20 cellular contexts compared by ENCODE assay signal in the genomic region with DNA sequence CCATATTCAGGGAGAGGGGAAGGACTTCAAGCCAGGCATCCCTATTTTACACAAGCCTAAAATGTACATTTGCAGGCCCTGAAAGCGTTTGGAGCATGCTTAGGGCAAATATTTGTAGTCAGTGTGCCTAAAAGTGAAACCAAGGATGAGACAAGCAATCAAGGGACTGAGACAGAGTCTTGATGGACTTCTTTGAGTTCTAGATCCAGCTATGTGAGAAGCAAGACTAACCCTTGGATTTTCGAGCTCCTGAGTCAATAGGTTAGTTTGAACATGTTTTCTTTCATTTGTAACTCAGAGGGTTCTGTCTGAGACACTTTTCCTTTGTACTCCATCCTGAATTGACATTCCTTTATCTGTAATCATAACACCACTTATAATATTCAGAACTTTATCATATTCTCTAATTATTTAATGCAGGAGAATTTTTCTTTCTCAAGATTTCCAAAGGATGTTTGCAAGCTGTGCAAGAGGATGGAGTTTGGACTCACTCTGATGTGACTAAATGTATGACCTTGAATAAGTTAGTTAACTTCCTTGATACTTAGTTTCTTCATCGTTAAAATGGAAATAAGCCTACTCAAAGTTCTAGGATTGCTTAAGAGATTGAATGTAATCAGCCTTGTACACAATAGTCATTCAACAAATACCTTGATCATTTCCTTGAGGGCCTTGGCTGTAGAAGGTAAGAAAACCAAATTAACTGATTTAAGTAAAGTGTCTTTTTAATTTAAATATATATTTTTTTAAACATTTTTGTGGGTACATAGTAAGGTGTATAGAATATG.
DNase-seq lines count a peak whose midpoint lies in the region; ATAC-seq, FAIRE-seq and TF ChIP-seq lines count a peak whose summit lies in the region.
"Had no signal": no experiment of that assay in that cellular context is flagged by ENCODE, and none has a peak within 500 bp of the region (broad histone marks: within the 10 kb centered on the region; RNA-seq: fewer than 3 reads in every experiment).

No MANE protein-coding gene starts in this region.

- no peak overlapping the region for H2BK5ac ChIP-seq in mesenchymal stem cell (ENCODE audit: low read depth, low read length, poor library complexity, severe bottlenecking)

- TF ChIP-seq RAD21 in A549 (conservative IDR thresholded peaks at IDR 0.05 in 1 of 2, IDR thresholded peaks at IDR 0.05 in 1 of 2): no peak

- H3K36me3 ChIP-seq in mesenchymal stem cell (ENCODE audit: control insufficient read depth in 1 of 2, insufficient read depth in 2 of 2, low read depth in 1 of 2, low read length in 2 of 2) (no peaks in the 10 kb centered on the region), mucosa of descending colon (ENCODE audit: low read depth) (no peaks in the 10 kb centered on the region)
- H3K36me3 ChIP-seq: MG63, Peyer's patch had no signal

- H3K9ac ChIP-seq in mesenchymal stem cell (ENCODE audit: low read length): no peak overlapping the region
- H3K9ac ChIP-seq: GM23248 had no signal

- CTCF ChIA-PET in A549 (lab: Yijun Ruan, JAX): no interaction called here

- H2BK12ac ChIP-seq in mesenchymal stem cell (ENCODE audit: low read length in 2 of 2): peak overlapping the region in 1 of 2 experiments; percentile 83

- peak overlapping the region in 1 of 2 experiments; percentile 24 for H3K4ac ChIP-seq in mesenchymal stem cell (ENCODE audit: low read depth in 1 of 2, low read length in 2 of 2)

- no peak overlapping the region for H3K14ac ChIP-seq in mesenchymal stem cell (ENCODE audit: low read length in 2 of 2)

- H3K4me1 ChIP-seq in A549 (peaks cover 30% of the 10 kb centered on the region), mesenchymal stem cell (ENCODE audit: control insufficient read depth, insufficient read depth, low read depth, low read length) (no peaks in the 10 kb centered on the region), mucosa of descending colon (ENCODE audit: low read depth) (no peaks in the 10 kb centered on the region)

- no peak overlapping the region for H4K91ac ChIP-seq in mesenchymal stem cell (ENCODE audit: low read length)

- ATAC-seq in A549: no peak
- no peak for ATAC-seq in GM18873 (IDR thresholded peaks at IDR 0.05; ENCODE audit: low FRiP score, unreplicated experiment)
- ATAC-seq in mucosa of descending colon: no peak
- ATAC-seq: GM12878, HCT116 had no signal

- H3K18ac ChIP-seq in mesenchymal stem cell (ENCODE audit: low read depth in 1 of 2, low read length in 2 of 2): peak overlapping the region in 1 of 2 experiments; percentile 73

- H3K4me3 ChIP-seq in A549 (no peak overlapping the region), mesenchymal stem cell (ENCODE audit: insufficient read depth in 1 of 2, low read depth in 1 of 2, low read length in 2 of 2) (no peak overlapping the region), mucosa of descending colon (no peak overlapping the region)
- H3K4me3 ChIP-seq: GM12878, GM23248, MG63, Peyer's patch had no signal

- FAIRE-seq in A549 (lab: Jason Lieb, UNC): peak; percentile 23
- FAIRE-seq: GM12878, GM18507 had no signal

- no peak overlapping the region for H4K8ac ChIP-seq in mesenchymal stem cell (ENCODE audit: low read length)

- no peaks in the 10 kb centered on the region for H3K27me3 ChIP-seq in mesenchymal stem cell (ENCODE audit: control insufficient read depth in 1 of 2, insufficient read depth in 1 of 2, low read length in 2 of 2)
- H3K27me3 ChIP-seq: MG63, Peyer's patch had no signal

- no peak for TF ChIP-seq POLR2A in A549 (IDR thresholded peaks at IDR 0.05; ENCODE audit: low read length)

- no peak overlapping the region for H2BK120ac ChIP-seq in mesenchymal stem cell (ENCODE audit: low read depth, low read length)

- POLR2A ChIA-PET in A549 (lab: Yijun Ruan, JAX): no interaction called here

- WGBS in A549 (ENCODE audit: missing lambda C conversion rate): 58% methylated on average over 3 of the region's 3 CpGs
- WGBS in mesenchymal stem cell: 94% methylated on average over 2 of the region's 3 CpGs

- H2BK15ac ChIP-seq in mesenchymal stem cell (ENCODE audit: low read depth, poor library complexity, severe bottlenecking): peak overlapping the region; percentile 4

- no peak for TF ChIP-seq EP300 in A549 (IDR thresholded peaks at IDR 0.05)

- intact Hi-C loops in mucosa of descending colon (cut with DNase I, micrococcal nuclease): loop anchor here in 1 of 2 donors (10.0 kb wide), 1 partner anchor 1233 kb away; a partner anchor contains a TSS

- no peak overlapping the region for H2AK5ac ChIP-seq in mesenchymal stem cell (ENCODE audit: low read length, severe bottlenecking)

- no peak overlapping the region for H3K23ac ChIP-seq in mesenchymal stem cell (ENCODE audit: low read length in 2 of 2)

- H3K9me3 ChIP-seq in A549: no peaks in the 10 kb centered on the region
- H3K9me3 ChIP-seq in mesenchymal stem cell (ENCODE audit: control insufficient read depth, low read length): no peaks in the 10 kb centered on the region
- H3K9me3 ChIP-seq in mucosa of descending colon: no peaks in the 10 kb centered on the region
- H3K9me3 ChIP-seq: MG63, Peyer's patch had no signal

- no peak overlapping the region for H2AFZ ChIP-seq in mesenchymal stem cell (ENCODE audit: low read depth, low read length)
- H2AFZ ChIP-seq: GM23248 had no signal

- no peaks in the 10 kb centered on the region for H3K79me1 ChIP-seq in mesenchymal stem cell (replicated peaks; ENCODE audit: low read length, poor library complexity, severe bottlenecking)

- H3K4me2 ChIP-seq in A549 (no peak overlapping the region), mesenchymal stem cell (ENCODE audit: low read length, poor library complexity, severe bottlenecking) (no peak overlapping the region)

- no peak for DNase-seq in A549 (ENCODE audit: low read depth in 1 of 2, low spot score in 1 of 2)
- peak; percentile 26 for DNase-seq in OCI-M1 (lab: John Stamatoyannopoulos, UW)
- no peak for DNase-seq in epithelial cell of prostate (ENCODE audit: low read depth, low spot score)
- DNase-seq in mesenchymal stem cell: no peak
- no peak for DNase-seq in mucosa of descending colon
- DNase-seq in activated T-cell treated with anti-CD3 and anti-CD28 coated beads for 4 hours: no peak
- no peak for DNase-seq in GM19238 (ENCODE audit: insufficient read length, low spot score)
- DNase-seq: COR-L47, GM23248, KG1, MG63, NCI-H1105, NCI-H187, Peyer's patch, SHP77 had no signal

- 0 out of 6 replicates have a peak overlapping the region, but pooled peaks of 1 of the 2 experiments have one; percentile 22 for H3K27ac ChIP-seq in A549
- H3K27ac ChIP-seq in epithelial cell of prostate: peak overlapping the region; percentile 37
- no peak overlapping the region for H3K27ac ChIP-seq in mesenchymal stem cell (ENCODE audit: low read length, poor library complexity, severe bottlenecking)
- H3K27ac ChIP-seq: C4-2B, GM23248 had no signal

- TF ChIP-seq CTCF in A549 (IDR thresholded peaks at IDR 0.05) (no peak), mucosa of descending colon (IDR thresholded peaks at IDR 0.05) (no peak)

TF ChIP-seq in A549, 52 proteins besides CTCF, POLR2A, EP300 and RAD21 (continues in another document):
- TF ChIP-seq MYC (IDR thresholded peaks at IDR 0.05; ENCODE audit: borderline replicate concordance, low read length) (no peak), EHMT2 (IDR thresholded peaks at IDR 0.05; ENCODE audit: low read depth) (no peak), JUN (IDR thresholded peaks at IDR 0.05) (no peak), TP53 (CRISPR knock-in tag; IDR thresholded peaks at IDR 0.05) (no peak), ZNF302 (CRISPR knock-in tag; IDR thresholded peaks at IDR 0.05) (no peak), CEBPB (IDR thresholded peaks at IDR 0.05) (no peak), RCOR1 (IDR thresholded peaks at IDR 0.05; ENCODE audit: low read depth, low read length) (no peak), EHF (CRISPR knock-in tag; IDR thresholded peaks at IDR 0.05) (no peak), ZFP36 (IDR thresholded peaks at IDR 0.05; ENCODE audit: borderline replicate concordance, partially characterized antibody) (no peak), NFE2L2 (conservative IDR thresholded peaks at IDR 0.05; ENCODE audit: low read length) (no peak), CHD4 (IDR thresholded peaks at IDR 0.05; ENCODE audit: borderline replicate concordance) (no peak)
- TF ChIP-seq, protein P1, sequence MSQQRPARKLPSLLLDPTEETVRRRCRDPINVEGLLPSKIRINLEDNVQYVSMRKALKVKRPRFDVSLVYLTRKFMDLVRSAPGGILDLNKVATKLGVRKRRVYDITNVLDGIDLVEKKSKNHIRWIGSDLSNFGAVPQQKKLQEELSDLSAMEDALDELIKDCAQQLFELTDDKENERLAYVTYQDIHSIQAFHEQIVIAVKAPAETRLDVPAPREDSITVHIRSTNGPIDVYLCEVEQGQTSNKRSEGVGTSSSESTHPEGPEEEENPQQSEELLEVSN (IDR thresholded peaks at IDR 0.05; ENCODE audit: borderline replicate concordance, low read depth): no peak
- TF ChIP-seq, protein P2, sequence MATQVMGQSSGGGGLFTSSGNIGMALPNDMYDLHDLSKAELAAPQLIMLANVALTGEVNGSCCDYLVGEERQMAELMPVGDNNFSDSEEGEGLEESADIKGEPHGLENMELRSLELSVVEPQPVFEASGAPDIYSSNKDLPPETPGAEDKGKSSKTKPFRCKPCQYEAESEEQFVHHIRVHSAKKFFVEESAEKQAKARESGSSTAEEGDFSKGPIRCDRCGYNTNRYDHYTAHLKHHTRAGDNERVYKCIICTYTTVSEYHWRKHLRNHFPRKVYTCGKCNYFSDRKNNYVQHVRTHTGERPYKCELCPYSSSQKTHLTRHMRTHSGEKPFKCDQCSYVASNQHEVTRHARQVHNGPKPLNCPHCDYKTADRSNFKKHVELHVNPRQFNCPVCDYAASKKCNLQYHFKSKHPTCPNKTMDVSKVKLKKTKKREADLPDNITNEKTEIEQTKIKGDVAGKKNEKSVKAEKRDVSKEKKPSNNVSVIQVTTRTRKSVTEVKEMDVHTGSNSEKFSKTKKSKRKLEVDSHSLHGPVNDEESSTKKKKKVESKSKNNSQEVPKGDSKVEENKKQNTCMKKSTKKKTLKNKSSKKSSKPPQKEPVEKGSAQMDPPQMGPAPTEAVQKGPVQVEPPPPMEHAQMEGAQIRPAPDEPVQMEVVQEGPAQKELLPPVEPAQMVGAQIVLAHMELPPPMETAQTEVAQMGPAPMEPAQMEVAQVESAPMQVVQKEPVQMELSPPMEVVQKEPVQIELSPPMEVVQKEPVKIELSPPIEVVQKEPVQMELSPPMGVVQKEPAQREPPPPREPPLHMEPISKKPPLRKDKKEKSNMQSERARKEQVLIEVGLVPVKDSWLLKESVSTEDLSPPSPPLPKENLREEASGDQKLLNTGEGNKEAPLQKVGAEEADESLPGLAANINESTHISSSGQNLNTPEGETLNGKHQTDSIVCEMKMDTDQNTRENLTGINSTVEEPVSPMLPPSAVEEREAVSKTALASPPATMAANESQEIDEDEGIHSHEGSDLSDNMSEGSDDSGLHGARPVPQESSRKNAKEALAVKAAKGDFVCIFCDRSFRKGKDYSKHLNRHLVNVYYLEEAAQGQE (IDR thresholded peaks at IDR 0.05): no peak
